21 cellular contexts compared by ENCODE assay signal in the genomic region with DNA sequence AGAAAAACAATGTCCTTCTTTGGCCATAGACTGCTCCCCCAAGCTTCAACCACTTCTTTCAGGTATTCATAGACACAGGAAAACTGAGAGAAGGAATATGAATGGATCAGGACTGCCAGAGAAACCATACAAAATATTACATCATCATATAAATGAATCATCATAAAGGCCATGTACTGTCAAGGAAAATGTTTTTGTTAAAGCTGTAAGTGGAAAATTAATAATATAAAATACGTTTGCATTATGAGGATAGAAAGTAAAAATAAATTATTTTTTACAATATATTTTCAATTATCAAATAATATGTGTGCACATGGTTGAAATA.
DNase-seq lines count a peak whose midpoint lies in the region; ATAC-seq and TF ChIP-seq lines count a peak whose summit lies in the region.
"Had no signal": no experiment of that assay in that cellular context is flagged by ENCODE, and none has a peak within 500 bp of the region (broad histone marks: within the 10 kb centered on the region; RNA-seq: fewer than 3 reads in every experiment).

No MANE protein-coding gene starts in this region.

- DNase-seq in activated T-cell treated with anti-CD3 and anti-CD28 coated beads, Interleukin-2, amount 50 U/mL, for 72 hours: no peak
- no peak for DNase-seq in activated T-cell treated with anti-CD3 and anti-CD28 coated beads, Interleukin-2, amount 50 U/mL, for 4 hours
- peak in 1 of 2 donors; percentile 38 for DNase-seq in foreskin keratinocyte
- no peak for DNase-seq in GM23338 (ENCODE audit: low spot score)
- no peak for DNase-seq in effector CD8-positive, alpha-beta T cell (lab: John Stamatoyannopoulos, UW)
- DNase-seq: activated CD4-positive, CD25-positive, alpha-beta regulatory T cell treated with anti-CD3 and anti-CD28 coated beads, Interleukin-2, amount 50 U/mL, for 72 hours; C1 segment of cervical spinal cord; dorsolateral prefrontal cortex; NCI-H1105 treated with DMSO at 0.1 percent for 48 hours; NCI-H2029; NCI-H526; SIG-M5; sigmoid colon; stimulated activated naive B cell treated with anti-CD40 and anti-IgM and Interleukin-4, amounts not matched to agents 10 μg/mL and 1 μg/mL and 100 μg/mL, for 72 hours; testis had no signal

- no peaks in the 10 kb centered on the region for H3K27me3 ChIP-seq in Loucy (ENCODE audit: insufficient read depth, low read length, poor library complexity, severe bottlenecking)
- H3K27me3 ChIP-seq in foreskin keratinocyte: no peaks in the 10 kb centered on the region
- H3K27me3 ChIP-seq in GM23338 (ENCODE audit: insufficient read depth): no peaks in the 10 kb centered on the region
- H3K27me3 ChIP-seq: dorsolateral prefrontal cortex, sigmoid colon, testis had no signal

- peak overlapping the region; percentile 23 for H3K4me3 ChIP-seq in Loucy (ENCODE audit: low read length, poor library complexity, severe bottlenecking)
- H3K4me3 ChIP-seq in GM23338: no peak overlapping the region
- H3K4me3 ChIP-seq: dorsolateral prefrontal cortex, sigmoid colon, testis had no signal

- no peak overlapping the region; the same call in 1 of the 2 replicates for H2AFZ ChIP-seq in Loucy (ENCODE audit: low read length)
- H2AFZ ChIP-seq in GM23338: no peak overlapping the region

- no peaks in the 10 kb centered on the region for H3K79me2 ChIP-seq in Loucy (ENCODE audit: insufficient read depth, low read length)
- H3K79me2 ChIP-seq in GM23338 (replicated peaks; ENCODE audit: insufficient read depth): no peaks in the 10 kb centered on the region

- H3K9me2 ChIP-seq in Loucy (replicated peaks; ENCODE audit: low read depth, low read length) (no peaks in the 10 kb centered on the region), GM23338 (ENCODE audit: insufficient read depth) (no peaks in the 10 kb centered on the region)

- no peaks in the 10 kb centered on the region for H3K27me3 Mint-ChIP-seq in activated T-cell treated with anti-CD3 and anti-CD28 coated beads, Interleukin-2, amount 50 U/mL, for 72 hours (ENCODE audit: low read depth)
- no peaks in the 10 kb centered on the region for H3K27me3 Mint-ChIP-seq in activated T-cell treated with anti-CD3 and anti-CD28 coated beads, Interleukin-2, amount 50 U/mL, for 4 hours (ENCODE audit: low read depth)
- H3K27me3 Mint-ChIP-seq in activated naive CD8-positive, alpha-beta T cell: no peaks in the 10 kb centered on the region
- no peaks in the 10 kb centered on the region for H3K27me3 Mint-ChIP-seq in GM23338 (ENCODE audit: insufficient read depth, low read depth, poor library complexity)
- H3K27me3 Mint-ChIP-seq: stimulated activated naive B cell treated with anti-CD40 and anti-IgM and Interleukin-4, amounts not matched to agents 10 μg/mL and 1 μg/mL and 100 μg/mL, for 72 hours had no signal

- H3F3A ChIP-seq in Loucy (ENCODE audit: low read depth) (peaks cover 19% of the 10 kb centered on the region), GM23338 (replicated peaks; ENCODE audit: low read depth) (no peaks in the 10 kb centered on the region)

- H3K9ac ChIP-seq in Loucy (ENCODE audit: low read depth, low read length, poor library complexity, severe bottlenecking): peak overlapping the region; percentile 65

- no peak overlapping the region for H3K27ac ChIP-seq in foreskin keratinocyte
- no peak overlapping the region for H3K27ac ChIP-seq in GM23338 (ENCODE audit: low read depth)
- H3K27ac ChIP-seq: dorsolateral prefrontal cortex, sigmoid colon, testis had no signal

- peaks cover 39% of the 10 kb centered on the region for H3K4me1 ChIP-seq in Loucy (ENCODE audit: insufficient read depth, low read length, poor library complexity, severe bottlenecking)
- no peaks in the 10 kb centered on the region for H3K4me1 ChIP-seq in foreskin keratinocyte
- H3K4me1 ChIP-seq in GM23338 (ENCODE audit: insufficient read depth): peaks cover 11% of the 10 kb centered on the region; the same call in 1 of the 2 replicates
- H3K4me1 ChIP-seq: sigmoid colon, testis had no signal

- H4K20me1 ChIP-seq in Loucy (ENCODE audit: insufficient read depth, low read length, poor library complexity, severe bottlenecking) (no peaks in the 10 kb centered on the region), GM23338 (replicated peaks; ENCODE audit: insufficient read depth) (no peaks in the 10 kb centered on the region)

- H3K27ac Mint-ChIP-seq in activated T-cell treated with anti-CD3 and anti-CD28 coated beads, Interleukin-2, amount 50 U/mL, for 72 hours: no peak overlapping the region
- peak overlapping the region; percentile 69 for H3K27ac Mint-ChIP-seq in activated naive CD8-positive, alpha-beta T cell
- no peak overlapping the region for H3K27ac Mint-ChIP-seq in GM23338
- H3K27ac Mint-ChIP-seq: progenitor cell of endocrine pancreas; stimulated activated naive B cell treated with anti-CD40 and anti-IgM and Interleukin-4, amounts not matched to agents 10 μg/mL and 1 μg/mL and 100 μg/mL, for 72 hours had no signal

- peaks cover 23% of the 10 kb centered on the region for H3K9me3 ChIP-seq in Loucy (ENCODE audit: insufficient read depth, low read depth, low read length)
- H3K9me3 ChIP-seq: testis had no signal

- H3K9me3 Mint-ChIP-seq in activated T-cell treated with anti-CD3 and anti-CD28 coated beads, Interleukin-2, amount 50 U/mL, for 72 hours: peaks cover 12 to 17% of the 10 kb centered on the region in 2 donors
- H3K9me3 Mint-ChIP-seq in activated T-cell treated with anti-CD3 and anti-CD28 coated beads, Interleukin-2, amount 50 U/mL, for 4 hours: peaks cover 11% of the 10 kb centered on the region
- peaks cover 4% of the 10 kb centered on the region for H3K9me3 Mint-ChIP-seq in activated naive CD8-positive, alpha-beta T cell (ENCODE audit: low read depth)
- peaks cover 5% of the 10 kb centered on the region; the same call in 1 of the 3 replicates for H3K9me3 Mint-ChIP-seq in GM23338

- no peaks in the 10 kb centered on the region for H3K36me3 ChIP-seq in Loucy (ENCODE audit: insufficient read depth, low read length)
- H3K36me3 ChIP-seq in GM23338 (ENCODE audit: insufficient read depth): no peaks in the 10 kb centered on the region
- H3K36me3 ChIP-seq: sigmoid colon had no signal

- H3K4me3 Mint-ChIP-seq in activated T-cell treated with anti-CD3 and anti-CD28 coated beads, Interleukin-2, amount 50 U/mL, for 72 hours: peak overlapping the region; percentile 30 to 68
- no peak overlapping the region for H3K4me3 Mint-ChIP-seq in activated T-cell treated with anti-CD3 and anti-CD28 coated beads, Interleukin-2, amount 50 U/mL, for 4 hours
- peak overlapping the region; percentile 38 for H3K4me3 Mint-ChIP-seq in activated naive CD8-positive, alpha-beta T cell
- H3K4me3 Mint-ChIP-seq in GM23338: no peak overlapping the region
- H3K4me3 Mint-ChIP-seq: stimulated activated naive B cell treated with anti-CD40 and anti-IgM and Interleukin-4, amounts not matched to agents 10 μg/mL and 1 μg/mL and 100 μg/mL, for 72 hours had no signal

- no peak for ATAC-seq in activated T-cell treated with anti-CD3 and anti-CD28 coated beads, Interleukin-2, amount 50 U/mL, for 72 hours (replicated peaks in 1 of 2)
- no peak for ATAC-seq in activated T-cell treated with anti-CD3 and anti-CD28 coated beads, Interleukin-2, amount 50 U/mL, for 4 hours
- peak; percentile 52 for ATAC-seq in foreskin keratinocyte
- no peak for ATAC-seq in GM23338
- no peak for ATAC-seq in HG02588 (IDR thresholded peaks at IDR 0.05; ENCODE audit: unreplicated experiment)
- ATAC-seq: left lobe of liver, Panc1 had no signal

- H3K4me2 ChIP-seq in Loucy (ENCODE audit: low read depth, low read length, poor library complexity, severe bottlenecking) (peak overlapping the region; percentile 58), GM23338 (no peak overlapping the region)

- TF ChIP-seq CTCF in Loucy (conservative IDR thresholded peaks at IDR 0.05; ENCODE audit: low read length): no peak
- no peak for TF ChIP-seq CTCF in foreskin keratinocyte (conservative IDR thresholded peaks at IDR 0.05)
- TF ChIP-seq CTCF in GM23338 (conservative IDR thresholded peaks at IDR 0.05; ENCODE audit: low read depth in 2 of 2): no peak

- H3K4me1 Mint-ChIP-seq in activated T-cell treated with anti-CD3 and anti-CD28 coated beads, Interleukin-2, amount 50 U/mL, for 72 hours (ENCODE audit: low read depth): peaks cover 39% of the 10 kb centered on the region
- H3K4me1 Mint-ChIP-seq in activated T-cell treated with anti-CD3 and anti-CD28 coated beads, Interleukin-2, amount 50 U/mL, for 4 hours (ENCODE audit: low read depth): peaks cover 43% of the 10 kb centered on the region
- peaks cover 44% of the 10 kb centered on the region for H3K4me1 Mint-ChIP-seq in activated naive CD8-positive, alpha-beta T cell (ENCODE audit: low read depth)
- peaks cover 7% of the 10 kb centered on the region for H3K4me1 Mint-ChIP-seq in GM23338

- peaks cover 19 to 29% of the 10 kb centered on the region in 2 donors for H3K36me3 Mint-ChIP-seq in activated T-cell treated with anti-CD3 and anti-CD28 coated beads, Interleukin-2, amount 50 U/mL, for 72 hours (ENCODE audit: insufficient read depth in 2 of 2)
- no peaks in the 10 kb centered on the region for H3K36me3 Mint-ChIP-seq in activated T-cell treated with anti-CD3 and anti-CD28 coated beads, Interleukin-2, amount 50 U/mL, for 4 hours (ENCODE audit: insufficient read depth)
- H3K36me3 Mint-ChIP-seq in activated naive CD8-positive, alpha-beta T cell: peaks cover 12% of the 10 kb centered on the region
- no peaks in the 10 kb centered on the region for H3K36me3 Mint-ChIP-seq in GM23338 (ENCODE audit: low read depth)

TF ChIP-seq in GM23338, 12 proteins besides CTCF, POLR2A, EP300 and RAD21 (continues in another document):
- TF ChIP-seq ZNF114 (CRISPR knock-in tag; IDR thresholded peaks at IDR 0.05) (no peak), POLR2AphosphoS5 (IDR thresholded peaks at IDR 0.05; ENCODE audit: low read depth) (no peak), JUNB (IDR thresholded peaks at IDR 0.05; ENCODE audit: unreplicated experiment) (no peak)
- TF ChIP-seq, protein P1, sequence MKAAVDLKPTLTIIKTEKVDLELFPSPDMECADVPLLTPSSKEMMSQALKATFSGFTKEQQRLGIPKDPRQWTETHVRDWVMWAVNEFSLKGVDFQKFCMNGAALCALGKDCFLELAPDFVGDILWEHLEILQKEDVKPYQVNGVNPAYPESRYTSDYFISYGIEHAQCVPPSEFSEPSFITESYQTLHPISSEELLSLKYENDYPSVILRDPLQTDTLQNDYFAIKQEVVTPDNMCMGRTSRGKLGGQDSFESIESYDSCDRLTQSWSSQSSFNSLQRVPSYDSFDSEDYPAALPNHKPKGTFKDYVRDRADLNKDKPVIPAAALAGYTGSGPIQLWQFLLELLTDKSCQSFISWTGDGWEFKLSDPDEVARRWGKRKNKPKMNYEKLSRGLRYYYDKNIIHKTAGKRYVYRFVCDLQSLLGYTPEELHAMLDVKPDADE (IDR thresholded peaks at IDR 0.05): no peak

Comparison
In these comparisons a context has a peak if more than half of its experiments do, and no peak if none do; other contexts are left out.
1. H3K4me3 Mint-ChIP-seq: peak in activated T-cell treated with anti-CD3 and anti-CD28 coated beads, Interleukin-2, amount 50 U/mL, for 72 hours (2 of 2) and activated naive CD8-positive, alpha-beta T cell (single experiment); none in activated T-cell treated with anti-CD3 and anti-CD28 coated beads, Interleukin-2, amount 50 U/mL, for 4 hours (single experiment) and GM23338 (single experiment).